Comparison of ENCODE assay signal across 8 cellular contexts in genomic region chr4:39977489-39978377, GRCh38. TPM values are rescaled to one million over a fixed set of nuclear protein-coding genes. Genes with fewer than 3 reads are reported as not detected.
DNase-seq lines count a peak whose midpoint lies in the region; ATAC-seq and TF ChIP-seq lines count a peak whose summit lies in the region.

TSS of gene PDS5A (minus strand) at chr4:39977911. CDS start at chr4:39976577, 1,334 bp downstream.

- peak within 1 kb of the TSS; percentile 100 for H2AFZ ChIP-seq in GM23338

- H3K27me3 Mint-ChIP-seq in GM23338 (ENCODE audit: insufficient read depth, low read depth, poor library complexity) = peaks cover 11% of the 10 kb centered on the region
- H3K27me3 Mint-ChIP-seq in activated T-helper 17 cell treated with anti-CD3 and anti-CD28 coated beads, Interleukin-2, amount 50 U/mL, for 72 hours = no peaks in the 10 kb centered on the region
- no peaks in the 10 kb centered on the region for H3K27me3 Mint-ChIP-seq in natural killer cell treated with Interleukin-12 subunit alpha and Interleukin-12 subunit beta and Interleukin-15 and Interleukin-18, amount 100 ng/mL, for 72 hours

- H3K4me3 Mint-ChIP-seq in GM23338 = peak within 1 kb of the TSS; percentile 87
- H3K4me3 Mint-ChIP-seq in activated T-helper 17 cell treated with anti-CD3 and anti-CD28 coated beads, Interleukin-2, amount 50 U/mL, for 72 hours = peak within 1 kb of the TSS; percentile 87
- H3K4me3 Mint-ChIP-seq in natural killer cell treated with Interleukin-12 subunit alpha and Interleukin-12 subunit beta and Interleukin-15 and Interleukin-18, amount 100 ng/mL, for 72 hours = peak within 1 kb of the TSS; percentile 93

- H3K36me3 Mint-ChIP-seq in GM23338 (ENCODE audit: low read depth) = peaks cover 35% of the 10 kb centered on the region
- H3K36me3 Mint-ChIP-seq in activated T-helper 17 cell treated with anti-CD3 and anti-CD28 coated beads, Interleukin-2, amount 50 U/mL, for 72 hours (ENCODE audit: low read depth) = peaks cover 39% of the 10 kb centered on the region
- H3K36me3 Mint-ChIP-seq in natural killer cell treated with Interleukin-12 subunit alpha and Interleukin-12 subunit beta and Interleukin-15 and Interleukin-18, amount 100 ng/mL, for 72 hours = peaks cover 20% of the 10 kb centered on the region

- H3F3A ChIP-seq in GM23338 (replicated peaks; ENCODE audit: low read depth) = 0 out of 2 replicates have a peak, but pooled peaks cover 3% of the 10 kb centered on the region

- DNase-seq in Daoy (ENCODE audit: low read depth) (peak; percentile 96), GM23338 (ENCODE audit: low spot score) (peak; percentile 94), LHCN-M2 (ENCODE audit: low read depth) (peak; percentile 87), RPMI8226 (peak; percentile 91), fibroblast of mammary gland (ENCODE audit: low read depth) (peak; percentile 79)
- DNase-seq in natural killer cell treated with Interleukin-12 subunit alpha and Interleukin-12 subunit beta and Interleukin-15 and Interleukin-18, amount 100 ng/mL, for 72 hours (ENCODE audit: low spot score) = peak; percentile 94
- DNase-seq in stimulated activated naive CD8-positive, alpha-beta T cell treated with anti-CD3 and anti-CD28 coated beads, Interleukin-15, Interleukin-2, amounts not matched to agents 100 U/mL and 50 U/mL, for 24 hours = peak; percentile 92

- H3K9me2 ChIP-seq in GM23338 (ENCODE audit: insufficient read depth) = no peaks in the 10 kb centered on the region

- peak within 1 kb of the TSS; percentile 93 for H3K4me3 ChIP-seq in GM23338
- peak within 1 kb of the TSS; percentile 79 for H3K4me3 ChIP-seq in fibroblast of mammary gland (ENCODE audit: control insufficient read depth, low read depth, low read length)

- H3K4me2 ChIP-seq in GM23338 = peak within 1 kb of the TSS; percentile 91

- H3K79me2 ChIP-seq in GM23338 (replicated peaks; ENCODE audit: insufficient read depth) = peaks cover 42% of the 10 kb centered on the region

- TF ChIP-seq CTCF in GM23338 (conservative IDR thresholded peaks at IDR 0.05; ENCODE audit: low read depth in 2 of 2) (peak; percentile 55 to 92), fibroblast of mammary gland (conservative IDR thresholded peaks at IDR 0.05; ENCODE audit: control insufficient read depth, insufficient read depth, low read depth, low read length) (peak; percentile 43)

- H3K4me1 Mint-ChIP-seq in GM23338 = peaks cover 14% of the 10 kb centered on the region
- H3K4me1 Mint-ChIP-seq in activated T-helper 17 cell treated with anti-CD3 and anti-CD28 coated beads, Interleukin-2, amount 50 U/mL, for 72 hours = peaks cover 20% of the 10 kb centered on the region
- H3K4me1 Mint-ChIP-seq in natural killer cell treated with Interleukin-12 subunit alpha and Interleukin-12 subunit beta and Interleukin-15 and Interleukin-18, amount 100 ng/mL, for 72 hours (ENCODE audit: low read depth in 2 of 2) = peaks cover 26 to 32% of the 10 kb centered on the region in 2 donors

- ATAC-seq in GM23338 = peak; percentile 81
- ATAC-seq in activated T-helper 17 cell treated with anti-CD3 and anti-CD28 coated beads, Interleukin-2, amount 50 U/mL, for 72 hours (replicated peaks) = peak; percentile 89
- ATAC-seq in natural killer cell treated with Interleukin-12 subunit alpha and Interleukin-12 subunit beta and Interleukin-15 and Interleukin-18, amount 100 ng/mL, for 72 hours = peak; percentile 91 to 95
- ATAC-seq in stimulated activated naive CD8-positive, alpha-beta T cell treated with anti-CD3 and anti-CD28 coated beads, Interleukin-15, Interleukin-2, amounts not matched to agents 100 U/mL and 50 U/mL, for 24 hours = peak; percentile 91

- H3K9me3 Mint-ChIP-seq in GM23338 = no peaks in the 10 kb centered on the region
- H3K9me3 Mint-ChIP-seq in activated T-helper 17 cell treated with anti-CD3 and anti-CD28 coated beads, Interleukin-2, amount 50 U/mL, for 72 hours = no peaks in the 10 kb centered on the region
- H3K9me3 Mint-ChIP-seq in natural killer cell treated with Interleukin-12 subunit alpha and Interleukin-12 subunit beta and Interleukin-15 and Interleukin-18, amount 100 ng/mL, for 72 hours = no peaks in the 10 kb centered on the region

- 0 out of 2 replicates have a peak, but pooled peaks cover 7% of the 10 kb centered on the region for H3K4me1 ChIP-seq in GM23338 (ENCODE audit: insufficient read depth)

- no peaks in the 10 kb centered on the region for H3K27me3 ChIP-seq in GM23338 (ENCODE audit: insufficient read depth)

- H3K27ac Mint-ChIP-seq in GM23338 = peak within 1 kb of the TSS; percentile 92
- H3K27ac Mint-ChIP-seq in activated T-helper 17 cell treated with anti-CD3 and anti-CD28 coated beads, Interleukin-2, amount 50 U/mL, for 72 hours = peak within 1 kb of the TSS; percentile 86
- H3K27ac Mint-ChIP-seq in natural killer cell treated with Interleukin-12 subunit alpha and Interleukin-12 subunit beta and Interleukin-15 and Interleukin-18, amount 100 ng/mL, for 72 hours = peak within 1 kb of the TSS; percentile 80 to 91

- H3K27ac ChIP-seq in GM23338 (ENCODE audit: low read depth) = peak within 1 kb of the TSS; percentile 97

- H3K36me3 ChIP-seq in GM23338 (ENCODE audit: insufficient read depth) = peaks cover 26% of the 10 kb centered on the region

- peaks cover 26% of the 10 kb centered on the region for H4K20me1 ChIP-seq in GM23338 (replicated peaks; ENCODE audit: insufficient read depth)

TF ChIP-seq in GM23338, 12 proteins besides CTCF, POLR2A, EP300 and RAD21 (continues in another document):
- TF ChIP-seq CREB1 (CRISPR knock-in tag; IDR thresholded peaks at IDR 0.05; ENCODE audit: low read depth) (0 out of 2 replicates have a peak, but pooled peaks have one; percentile 35), POLR2AphosphoS5 (IDR thresholded peaks at IDR 0.05; ENCODE audit: low read depth) (peak; percentile 56), NANOG (IDR thresholded peaks at IDR 0.05; ENCODE audit: borderline replicate concordance) (no peak), STAT1 (IDR thresholded peaks at IDR 0.05; ENCODE audit: unreplicated experiment) (no peak), EZH2phosphoT487 (IDR thresholded peaks at IDR 0.05; ENCODE audit: unreplicated experiment) (no peak), JUNB (IDR thresholded peaks at IDR 0.05; ENCODE audit: unreplicated experiment) (no peak), ZNF114 (CRISPR knock-in tag; IDR thresholded peaks at IDR 0.05) (no peak), ZNF331 (CRISPR knock-in tag; IDR thresholded peaks at IDR 0.05; ENCODE audit: low read depth) (no peak), REST (IDR thresholded peaks at IDR 0.05; ENCODE audit: unreplicated experiment) (peak; percentile 9), ETS1 (IDR thresholded peaks at IDR 0.05) (peak; percentile 36; the same call in 1 of the 2 replicates), EZH2 (IDR thresholded peaks at IDR 0.05; ENCODE audit: low read depth, unreplicated experiment) (no peak)

RNA-seq across cellular contexts. Expression of gene PDS5A, which starts in this region (rescaled TPM):
- 45.4 and 48.0 TPM in 2 replicates for total RNA-seq in Daoy (2014; rRNA removed; shearing (Covaris generic))
- 72.4 and 91.9 TPM in 2 replicates for total RNA-seq in GM23338 (2014; rRNA removed; shearing (Covaris generic))
- 20.1 and 22.1 TPM in 2 replicates for polyA plus RNA-seq in GM23338 (2016; fragmentation: Nextera tagmentation; extraction: Ambion mirVana)
- total RNA-seq in LHCN-M2 (2014; rRNA removed) = 57.3 and 63.1 TPM in 2 replicates
- 15.1 TPM for polyA plus RNA-seq in LHCN-M2 (2012)
- 100 to 1,000 TPM in 1 of 2 donors, 10 to 100 TPM in 1; 78.8 to 113 TPM for total RNA-seq in activated T-helper 17 cell treated with anti-CD3 and anti-CD28 coated beads, Interleukin-2, amount 50 U/mL, for 72 hours
- total RNA-seq in natural killer cell treated with Interleukin-12 subunit alpha and Interleukin-12 subunit beta and Interleukin-15 and Interleukin-18, amount 100 ng/mL, for 72 hours = 100 to 1,000 TPM in 1 of 2 donors, 10 to 100 TPM in 1; 84.4 to 150 TPM

Comparison
In these comparisons a context has a peak if more than half of its experiments do, and no peak if none do; other contexts are left out.
1. Peak in every context shown above with its lines: DNase-seq, ATAC-seq, H3K4me3 ChIP-seq and H3K27ac ChIP-seq.